ENCODE assay signal across 8 cellular contexts in the genomic region with DNA sequence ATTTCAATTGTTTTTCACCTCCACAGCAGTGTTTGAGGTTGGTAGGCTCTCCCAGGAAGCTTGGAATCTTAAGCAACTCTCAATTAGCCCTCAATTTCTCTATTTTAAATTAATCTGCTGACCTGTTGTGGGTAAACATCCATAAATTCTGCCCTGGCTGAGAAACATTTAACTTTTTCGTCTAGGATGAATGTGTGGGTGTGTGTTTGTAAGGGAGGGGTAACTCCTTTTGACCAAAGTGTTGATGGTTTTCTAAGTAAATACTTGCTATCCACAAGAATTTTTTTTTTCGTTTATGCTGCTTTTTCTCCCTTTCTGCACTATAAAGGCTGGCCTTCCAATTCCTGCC. TPM values are rescaled to one million over a fixed set of nuclear protein-coding genes. Genes with fewer than 3 reads are reported as not detected.
DNase-seq lines count a peak whose midpoint lies in the region; ATAC-seq and TF ChIP-seq lines count a peak whose summit lies in the region.

No MANE protein-coding gene starts in this region.

- no peak for DNase-seq in T-helper 1 cell
- no peak for DNase-seq in kidney epithelial cell (ENCODE audit: low read depth)
- DNase-seq in NCI-H1092 treated with DMSO at 0.1 percent for 48 hours (lab: John Stamatoyannopoulos, UW), result no peak
- no peak for DNase-seq in DMS114 treated with DMSO at 0.1 percent for 48 hours (lab: John Stamatoyannopoulos, UW; ENCODE audit: unreplicated experiment)

- peak overlapping the region; percentile 77 for H3K4me3 ChIP-seq in kidney epithelial cell (ENCODE audit: low read depth, low read length)

- peaks cover 33% of the 10 kb centered on the region for H3K36me3 Mint-ChIP-seq in T-helper 1 cell treated with Interleukin-12 subunit alpha and Interleukin-12 subunit beta and Interleukin-4 antibody, amounts not matched to agents 30 μg/mL and 1 μg/mL, for 36 hours (ENCODE audit: low read depth)

- H3K9me3 Mint-ChIP-seq in T-helper 1 cell treated with Interleukin-12 subunit alpha and Interleukin-12 subunit beta and Interleukin-4 antibody, amounts not matched to agents 30 μg/mL and 1 μg/mL, for 36 hours, result no peaks in the 10 kb centered on the region

- H3K27ac ChIP-seq in adipose tissue (ENCODE audit: low read depth, low read length) (peak overlapping the region; percentile 66), temporal lobe (ENCODE audit: low read depth, low read length) (peak overlapping the region; percentile 89)

- no peak for ATAC-seq in HG02981 (IDR thresholded peaks at IDR 0.05; ENCODE audit: unreplicated experiment)

- H3K27me3 ChIP-seq in kidney epithelial cell (ENCODE audit: control insufficient read depth, insufficient read depth, low read length), result no peaks in the 10 kb centered on the region

- no peaks in the 10 kb centered on the region for H3K27me3 Mint-ChIP-seq in T-helper 1 cell treated with Interleukin-12 subunit alpha and Interleukin-12 subunit beta and Interleukin-4 antibody, amounts not matched to agents 30 μg/mL and 1 μg/mL, for 36 hours (ENCODE audit: low read depth)

- H3K36me3 ChIP-seq in kidney epithelial cell (ENCODE audit: control insufficient read depth, insufficient read depth, low read length), result no peaks in the 10 kb centered on the region

- H3K4me1 Mint-ChIP-seq in T-helper 1 cell treated with Interleukin-12 subunit alpha and Interleukin-12 subunit beta and Interleukin-4 antibody, amounts not matched to agents 30 μg/mL and 1 μg/mL, for 36 hours (ENCODE audit: low read depth), result peaks cover 35% of the 10 kb centered on the region

- no peak for TF ChIP-seq CTCF in kidney epithelial cell (IDR thresholded peaks at IDR 0.05; ENCODE audit: insufficient read depth, low read length, poor library complexity, severe bottlenecking)

- peak overlapping the region; percentile 99 for H3K4me3 Mint-ChIP-seq in T-helper 1 cell treated with Interleukin-12 subunit alpha and Interleukin-12 subunit beta and Interleukin-4 antibody, amounts not matched to agents 30 μg/mL and 1 μg/mL, for 36 hours

- WGBS in adipose tissue, 3 donors, result 0 to 1% (median 0%) methylated on average over 2 of the region's 2 CpGs

- peak overlapping the region; percentile 97 for H3K27ac Mint-ChIP-seq in T-helper 1 cell treated with Interleukin-12 subunit alpha and Interleukin-12 subunit beta and Interleukin-4 antibody, amounts not matched to agents 30 μg/mL and 1 μg/mL, for 36 hours

RNA-seq across cellular contexts. Expression of a gene that starts 1.0 kb away (rescaled TPM):
- 10 to 100 TPM; 14.6 to 44.3 (median 25.8) TPM for polyA plus RNA-seq in adipose tissue
- total RNA-seq in kidney epithelial cell, result 18.7 and 21.9 TPM in 2 replicates
- total RNA-seq in temporal lobe, result 168 TPM
